2 cellular contexts compared by ENCODE assay signal in the genomic region with DNA sequence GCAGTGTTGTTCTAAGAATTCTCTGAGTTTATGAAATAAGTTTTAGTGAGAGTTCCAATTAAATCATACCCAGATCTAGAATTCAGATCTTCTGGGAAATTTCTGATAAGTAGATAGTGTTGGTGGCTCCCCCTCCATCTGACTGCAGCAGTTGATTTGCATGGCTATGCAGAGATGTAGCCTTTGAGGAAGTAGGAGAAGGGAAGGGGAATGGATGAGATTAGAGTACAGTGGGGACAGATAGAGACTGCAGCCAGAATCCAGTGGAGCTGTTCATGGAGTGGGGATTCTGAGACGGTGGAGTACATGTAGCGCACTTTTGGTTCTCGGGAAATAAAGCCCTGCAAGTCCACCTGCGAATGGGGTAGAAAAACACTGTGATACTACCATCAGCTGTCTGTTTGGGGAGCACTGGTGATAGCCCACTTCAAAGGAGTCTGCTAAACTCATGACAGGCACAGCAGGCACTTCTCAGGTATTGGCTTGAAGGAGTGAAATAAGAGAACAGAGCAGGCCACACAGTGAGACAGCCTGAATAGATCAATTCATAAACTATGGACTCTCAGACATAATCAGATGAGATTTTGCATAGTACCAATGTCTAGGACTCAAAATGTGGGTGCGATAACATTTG.
A peak's percentile ranks its signal among the peaks of the same experiment; 100 is the strongest.
TF ChIP-seq lines count a peak whose summit lies in the region.

No MANE protein-coding gene starts in this region.

TF ChIP-seq in A549, 52 proteins besides CTCF, POLR2A, EP300 and RAD21:
- TF ChIP-seq HOXB13 (CRISPR knock-in tag; IDR thresholded peaks at IDR 0.05; ENCODE audit: low read depth) (no peak), POLR2AphosphoS2 (conservative IDR thresholded peaks at IDR 0.05; ENCODE audit: low read length) (0 out of 2 replicates have a peak, but pooled peaks have one; percentile 64)

TF ChIP-seq in K562, 482 proteins besides CTCF, POLR2A, EP300 and RAD21:
- no peak for TF ChIP-seq ZEB2 (IDR thresholded peaks at IDR 0.05)
- TF ChIP-seq NEUROD1 (IDR thresholded peaks at IDR 0.05; ENCODE audit: borderline replicate concordance, low read depth, low read length, partially characterized antibody): no peak
- TF ChIP-seq NUFIP1 (IDR thresholded peaks at IDR 0.05; ENCODE audit: partially characterized antibody): no peak
- TF ChIP-seq TCF7L2 (IDR thresholded peaks at IDR 0.05; ENCODE audit: low read depth, low read length): no peak
- TF ChIP-seq STAT6 (CRISPR knock-in tag; IDR thresholded peaks at IDR 0.05): no peak
- no peak for TF ChIP-seq LARP7 (IDR thresholded peaks at IDR 0.05)
- TF ChIP-seq TRIM25 (IDR thresholded peaks at IDR 0.05; ENCODE audit: borderline replicate concordance): no peak
- no peak for TF ChIP-seq GATAD2B (IDR thresholded peaks at IDR 0.05; ENCODE audit: borderline replicate concordance)
- no peak for TF ChIP-seq MCM3 (IDR thresholded peaks at IDR 0.05)
- TF ChIP-seq CBFA2T2 (conservative IDR thresholded peaks at IDR 0.05): no peak
